ENCODE assay signal across 23 cellular contexts in the genomic region with DNA sequence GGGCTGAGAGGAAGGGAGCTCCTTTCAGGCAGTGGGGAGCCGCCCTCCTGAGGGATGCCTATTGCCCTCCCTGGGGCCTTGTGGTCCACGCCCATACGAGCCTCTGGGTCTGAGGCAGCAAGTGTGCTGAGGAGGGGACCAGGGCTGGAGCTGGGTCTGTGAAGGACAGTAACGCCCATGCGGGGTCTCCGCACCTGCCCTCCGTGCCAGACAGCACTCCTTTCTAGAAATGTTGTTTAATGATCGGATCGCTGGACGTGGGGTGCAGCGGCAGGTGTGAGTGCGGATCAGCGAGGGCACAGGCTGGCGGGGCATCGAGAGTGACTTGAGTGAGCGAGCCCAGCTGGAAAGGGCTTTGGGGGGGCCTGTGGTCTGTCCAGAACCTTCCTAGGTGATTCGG.
DNase-seq lines count a peak whose midpoint lies in the region; ATAC-seq, FAIRE-seq and TF ChIP-seq lines count a peak whose summit lies in the region.
"Had no signal": no experiment of that assay in that cellular context is flagged by ENCODE, and none has a peak within 500 bp of the region (broad histone marks: within the 10 kb centered on the region; RNA-seq: fewer than 3 reads in every experiment).

No MANE protein-coding gene starts in this region.

- H2AFZ ChIP-seq in HCT116 (ENCODE audit: low read depth, low read length, poor library complexity, severe bottlenecking), result no peak overlapping the region

- FAIRE-seq in urothelium cell line (lab: Jason Lieb, UNC), result peak; percentile 74
- FAIRE-seq: A549, HepG2 had no signal

- H3K9ac ChIP-seq in HCT116 (ENCODE audit: low read length), result no peak overlapping the region

- H3K4me3 ChIP-seq in HCT116 (replicated peaks in 1 of 2; ENCODE audit: low read depth in 1 of 2, low read length in 2 of 2), result no peak overlapping the region
- H3K4me3 ChIP-seq: A549, HAP-1, SJSA1 had no signal

- H3K27ac ChIP-seq in HCT116 (ENCODE audit: low read depth, low read length) (no peak overlapping the region), VCaP (peak overlapping the region; percentile 89)
- H3K27ac ChIP-seq: A549, HL-60, SJSA1 had no signal

- POLR2A ChIA-PET in HCT116 (lab: Charles Lee), result no interaction called here

- H3K36me3 ChIP-seq in HCT116 (ENCODE audit: control insufficient read depth in 1 of 2, insufficient read depth in 2 of 2, low read length in 2 of 2), result peaks cover 0 to 15% of the 10 kb centered on the region in 2 experiments; a peak in 1 of 4 replicates
- H3K36me3 ChIP-seq: SJSA1 had no signal

- TF ChIP-seq POLR2A in HCT116 (IDR thresholded peaks at IDR 0.05; ENCODE audit: borderline replicate concordance, extremely low read depth, insufficient read depth, insufficient read length), result no peak

- H3K4me2 ChIP-seq in HCT116 (ENCODE audit: low read length), result peak overlapping the region; percentile 99; the same call in 1 of the 2 replicates
- H3K4me2 ChIP-seq: A549 had no signal

- H3K4me1 ChIP-seq in HCT116 (ENCODE audit: control insufficient read depth in 1 of 2, insufficient read depth in 2 of 2, low read length in 2 of 2), result peaks cover 6 to 24% of the 10 kb centered on the region in 2 experiments
- H3K4me1 ChIP-seq: A549, SJSA1 had no signal

- intact Hi-C loops in left ventricle myocardium superior (cut with micrococcal nuclease), result no loop called here
- intact Hi-C loops in cardiac septum (cut with DNase I), result no loop called here
- intact Hi-C loops in HCT116 (cut with micrococcal nuclease), result no loop called here

- TF ChIP-seq CTCF in HCT116 (IDR thresholded peaks at IDR 0.05 in 2 of 3, conservative IDR thresholded peaks at IDR 0.05 in 1 of 3; ENCODE audit: borderline replicate concordance in 1 of 3, insufficient read depth in 1 of 3, low read depth in 2 of 3, low read length in 2 of 3), result no peak
- no peak for TF ChIP-seq CTCF in VCaP (conservative IDR thresholded peaks at IDR 0.05)

- TF ChIP-seq RAD21 in HCT116 (IDR thresholded peaks at IDR 0.05; ENCODE audit: low read depth), result no peak

- no peaks in the 10 kb centered on the region for H3K27me3 ChIP-seq in HCT116 (ENCODE audit: insufficient read depth, low read length)

- peaks cover 30% of the 10 kb centered on the region for H3K79me2 ChIP-seq in HCT116 (ENCODE audit: insufficient read depth, low read length)

- no peaks in the 10 kb centered on the region for H3K9me3 ChIP-seq in HCT116 (ENCODE audit: control insufficient read depth in 1 of 2, insufficient read depth in 1 of 2, low read depth in 1 of 2, low read length in 2 of 2)
- H3K9me3 ChIP-seq: A549, HAP-1, SJSA1 had no signal

- CTCF ChIA-PET in HCT116 (lab: Charles Lee), result no interaction called here

- no peaks in the 10 kb centered on the region for H4K20me1 ChIP-seq in HCT116 (ENCODE audit: insufficient read depth)

- no TSS peak for BruUV-seq in HCT116 (replicated peaks; lab: Mats Ljungman, UMichigan)

- H3K9me2 ChIP-seq in HCT116 (ENCODE audit: insufficient read depth), result no peaks in the 10 kb centered on the region

- RAD21 ChIA-PET in HCT116 (lab: Charles Lee; ENCODE audit: low non-redundant PET in 1 of 2, low total read pairs in 2 of 2, uncharacterized antibody in 2 of 2, unreplicated experiment in 2 of 2), result interaction anchor here in 1 of 2 experiments (0.7 kb wide), 1 partner anchor 19 kb away, joined by 5 read pairs; no protein-coding TSS in a partner anchor

- DNase-seq in left ventricle myocardium superior (peak; percentile 20), cardiac septum (ENCODE audit: low spot score) (no peak), HCT116 (ENCODE audit: low read depth, low spot score) (no peak), urothelium cell line (ENCODE audit: low spot score) (no peak)
- DNase-seq: CD4-positive, CD25-positive, alpha-beta regulatory T cell; COR-L47; DMS 273 treated with DMSO at 0.1 percent for 48 hours; DMS79 treated with DMSO at 0.1 percent for 48 hours; KBM-7; MM.1S; NCI-H1092 treated with DMSO at 0.1 percent for 48 hours; NCI-H1436 treated with DMSO at 0.1 percent for 48 hours; NCI-H1930; NCI-H446 treated with DMSO at 0.1 percent for 48 hours; NK-92 treated with Interleukin-12 subunit alpha and Interleukin-12 subunit beta, amount 100 ng/mL, for 24 hours had no signal

- ATAC-seq in left ventricle myocardium superior (no peak), HCT116 (no peak), GM19395 (IDR thresholded peaks at IDR 0.05; ENCODE audit: unreplicated experiment) (no peak), SK-N-SH treated with all-trans-retinoic acid at 6 μM for 48 hours (no peak)
- ATAC-seq: HepG2 had no signal

TF ChIP-seq in HCT116, 20 proteins besides CTCF, POLR2A, EP300 and RAD21:
- TF ChIP-seq ZFX (IDR thresholded peaks at IDR 0.05) (no peak), EGR1 (IDR thresholded peaks at IDR 0.05; ENCODE audit: low read depth) (no peak), JUND (IDR thresholded peaks at IDR 0.05) (no peak), TCF7L2 (IDR thresholded peaks at IDR 0.05; ENCODE audit: borderline replicate concordance, extremely low read depth, insufficient read depth, insufficient read length) (no peak), FOSL1 (IDR thresholded peaks at IDR 0.05; ENCODE audit: low read depth) (no peak), SRF (IDR thresholded peaks at IDR 0.05; ENCODE audit: low read depth) (no peak), ZNF274 (IDR thresholded peaks at IDR 0.05; ENCODE audit: low read depth, low read length) (no peak), YY1 (IDR thresholded peaks at IDR 0.05; ENCODE audit: extremely low read depth, insufficient replicate concordance, low read depth, low read length) (no peak), SIN3A (IDR thresholded peaks at IDR 0.05; ENCODE audit: low read depth) (no peak)
- TF ChIP-seq, protein P1, sequence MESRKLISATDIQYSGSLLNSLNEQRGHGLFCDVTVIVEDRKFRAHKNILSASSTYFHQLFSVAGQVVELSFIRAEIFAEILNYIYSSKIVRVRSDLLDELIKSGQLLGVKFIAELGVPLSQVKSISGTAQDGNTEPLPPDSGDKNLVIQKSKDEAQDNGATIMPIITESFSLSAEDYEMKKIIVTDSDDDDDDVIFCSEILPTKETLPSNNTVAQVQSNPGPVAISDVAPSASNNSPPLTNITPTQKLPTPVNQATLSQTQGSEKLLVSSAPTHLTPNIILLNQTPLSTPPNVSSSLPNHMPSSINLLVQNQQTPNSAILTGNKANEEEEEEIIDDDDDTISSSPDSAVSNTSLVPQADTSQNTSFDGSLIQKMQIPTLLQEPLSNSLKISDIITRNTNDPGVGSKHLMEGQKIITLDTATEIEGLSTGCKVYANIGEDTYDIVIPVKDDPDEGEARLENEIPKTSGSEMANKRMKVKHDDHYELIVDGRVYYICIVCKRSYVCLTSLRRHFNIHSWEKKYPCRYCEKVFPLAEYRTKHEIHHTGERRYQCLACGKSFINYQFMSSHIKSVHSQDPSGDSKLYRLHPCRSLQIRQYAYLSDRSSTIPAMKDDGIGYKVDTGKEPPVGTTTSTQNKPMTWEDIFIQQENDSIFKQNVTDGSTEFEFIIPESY (IDR thresholded peaks at IDR 0.05; ENCODE audit: extremely low read depth, insufficient replicate concordance, low read length), result no peak
TF ChIP-seq in HCT116: peak in this region for 0.

TF ChIP-seq in SK-N-SH treated with all-trans-retinoic acid at 6 μM for 48 hours, 23 proteins besides CTCF, POLR2A, EP300 and RAD21:
- TF ChIP-seq BACH2 (CRISPR knock-in tag; IDR thresholded peaks at IDR 0.05; ENCODE audit: borderline replicate concordance) (no peak), ZC3H10 (CRISPR knock-in tag; IDR thresholded peaks at IDR 0.05) (no peak), ZNF70 (CRISPR knock-in tag; IDR thresholded peaks at IDR 0.05) (no peak), ARNTL (CRISPR knock-in tag; IDR thresholded peaks at IDR 0.05; ENCODE audit: borderline replicate concordance, low read depth) (no peak), ZNF565 (CRISPR knock-in tag; conservative IDR thresholded peaks at IDR 0.05; ENCODE audit: low read depth) (no peak), CSDC2 (CRISPR knock-in tag; IDR thresholded peaks at IDR 0.05) (no peak), RARB (CRISPR knock-in tag; IDR thresholded peaks at IDR 0.05) (no peak)
- TF ChIP-seq, protein P2, sequence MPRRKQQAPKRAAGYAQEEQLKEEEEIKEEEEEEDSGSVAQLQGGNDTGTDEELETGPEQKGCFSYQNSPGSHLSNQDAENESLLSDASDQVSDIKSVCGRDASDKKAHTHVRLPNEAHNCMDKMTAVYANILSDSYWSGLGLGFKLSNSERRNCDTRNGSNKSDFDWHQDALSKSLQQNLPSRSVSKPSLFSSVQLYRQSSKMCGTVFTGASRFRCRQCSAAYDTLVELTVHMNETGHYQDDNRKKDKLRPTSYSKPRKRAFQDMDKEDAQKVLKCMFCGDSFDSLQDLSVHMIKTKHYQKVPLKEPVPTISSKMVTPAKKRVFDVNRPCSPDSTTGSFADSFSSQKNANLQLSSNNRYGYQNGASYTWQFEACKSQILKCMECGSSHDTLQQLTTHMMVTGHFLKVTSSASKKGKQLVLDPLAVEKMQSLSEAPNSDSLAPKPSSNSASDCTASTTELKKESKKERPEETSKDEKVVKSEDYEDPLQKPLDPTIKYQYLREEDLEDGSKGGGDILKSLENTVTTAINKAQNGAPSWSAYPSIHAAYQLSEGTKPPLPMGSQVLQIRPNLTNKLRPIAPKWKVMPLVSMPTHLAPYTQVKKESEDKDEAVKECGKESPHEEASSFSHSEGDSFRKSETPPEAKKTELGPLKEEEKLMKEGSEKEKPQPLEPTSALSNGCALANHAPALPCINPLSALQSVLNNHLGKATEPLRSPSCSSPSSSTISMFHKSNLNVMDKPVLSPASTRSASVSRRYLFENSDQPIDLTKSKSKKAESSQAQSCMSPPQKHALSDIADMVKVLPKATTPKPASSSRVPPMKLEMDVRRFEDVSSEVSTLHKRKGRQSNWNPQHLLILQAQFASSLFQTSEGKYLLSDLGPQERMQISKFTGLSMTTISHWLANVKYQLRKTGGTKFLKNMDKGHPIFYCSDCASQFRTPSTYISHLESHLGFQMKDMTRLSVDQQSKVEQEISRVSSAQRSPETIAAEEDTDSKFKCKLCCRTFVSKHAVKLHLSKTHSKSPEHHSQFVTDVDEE (CRISPR knock-in tag; IDR thresholded peaks at IDR 0.05), result no peak
